In genomic region chr13:40206241-40207109, GRCh38 we compare ENCODE assay signal across 8 cellular contexts.
A peak's percentile ranks its signal among the peaks of the same experiment; 100 is the strongest.
DNase-seq lines count a peak whose midpoint lies in the region; ATAC-seq, FAIRE-seq and TF ChIP-seq lines count a peak whose summit lies in the region.

No MANE protein-coding gene starts in this region.

- H3K9me3 ChIP-seq in OCI-LY7 (ENCODE audit: low read length) (peaks cover 16% of the 10 kb centered on the region), tibial artery (no peaks in the 10 kb centered on the region)

- POLR2A ChIA-PET in OCI-LY7 (lab: Charles Lee) = interaction anchor here (0.7 to 3.2 kb wide), 11 partner anchors 8 to 375 kb away, joined by 3 to 27 read pairs (median 3); no protein-coding TSS in a partner anchor

- ATAC-seq in GM19025 (IDR thresholded peaks at IDR 0.05; ENCODE audit: low read depth, unreplicated experiment) (peak; percentile 54), HG02884 (IDR thresholded peaks at IDR 0.05; ENCODE audit: unreplicated experiment) (peak; percentile 56)

- DNase-seq in OCI-LY7 (ENCODE audit: low spot score) (peak; percentile 82), bronchial epithelial cell (ENCODE audit: low read depth) (peak; percentile 100), retinal pigment epithelial cell (ENCODE audit: low read depth) (peak; percentile 71), NCI-H748 (lab: John Stamatoyannopoulos, UW; ENCODE audit: unreplicated experiment) (no peak), nephron progenitor cell (no peak), tibial artery (no peak)

- no peak overlapping the region for H3K4me3 Mint-ChIP-seq in nephron progenitor cell

- no peaks in the 10 kb centered on the region for H3K9me2 ChIP-seq in OCI-LY7 (ENCODE audit: insufficient read depth, low read length)

- TSS peak; percentile 76 for BruUV-seq in OCI-LY7 (replicated peaks; lab: Mats Ljungman, UMichigan)

- CTCF ChIA-PET in OCI-LY7 (lab: Charles Lee; ENCODE audit: unreplicated experiment) = no interaction called here

- H3K4me3 ChIP-seq in OCI-LY7 (ENCODE audit: low read depth, low read length, poor library complexity, severe bottlenecking) (peak overlapping the region; percentile 30), bronchial epithelial cell (ENCODE audit: low read depth, low read length) (no peak overlapping the region), retinal pigment epithelial cell (ENCODE audit: low read length) (no peak overlapping the region), tibial artery (no peak overlapping the region)

- H3K4me1 ChIP-seq in OCI-LY7 (ENCODE audit: insufficient read depth, low read length, poor library complexity, severe bottlenecking) (peaks cover 52% of the 10 kb centered on the region), tibial artery (no peaks in the 10 kb centered on the region)

- no peaks in the 10 kb centered on the region for H4K20me1 ChIP-seq in OCI-LY7 (ENCODE audit: insufficient read depth, low read length)

- H3K4me1 Mint-ChIP-seq in nephron progenitor cell = no peaks in the 10 kb centered on the region

- no peaks in the 10 kb centered on the region for H3K36me3 Mint-ChIP-seq in nephron progenitor cell (ENCODE audit: low read depth)

- peak overlapping the region; percentile 93 for H2AFZ ChIP-seq in OCI-LY7 (ENCODE audit: low read length)

- peaks cover 3% of the 10 kb centered on the region for H3K27me3 Mint-ChIP-seq in nephron progenitor cell (ENCODE audit: low read depth, poor library complexity)

- peaks cover 4% of the 10 kb centered on the region for H3K9me3 Mint-ChIP-seq in nephron progenitor cell

- H3K27me3 ChIP-seq in bronchial epithelial cell (ENCODE audit: control insufficient read depth, insufficient read depth, low read length) (no peaks in the 10 kb centered on the region), tibial artery (no peaks in the 10 kb centered on the region)

- H3K79me2 ChIP-seq in OCI-LY7 (ENCODE audit: insufficient read depth, low read depth, low read length) = no peaks in the 10 kb centered on the region

- H3K27ac ChIP-seq in OCI-LY7 (ENCODE audit: low read depth, low read length, poor library complexity, severe bottlenecking) (peak overlapping the region; percentile 91), tibial artery (no peak overlapping the region)

- peak; percentile 64 for FAIRE-seq in bronchial epithelial cell (lab: Jason Lieb, UNC)

- no peak overlapping the region for H3K27ac Mint-ChIP-seq in nephron progenitor cell

- H3K4me2 ChIP-seq in OCI-LY7 (ENCODE audit: low read length) = peak overlapping the region; percentile 63

- peaks cover 16% of the 10 kb centered on the region; the same call in 1 of the 2 replicates for H3K36me3 ChIP-seq in OCI-LY7 (ENCODE audit: insufficient read depth, low read length)
- no peaks in the 10 kb centered on the region for H3K36me3 ChIP-seq in bronchial epithelial cell (ENCODE audit: control insufficient read depth, insufficient read depth, low read length)
- no peaks in the 10 kb centered on the region for H3K36me3 ChIP-seq in tibial artery

- intact Hi-C loops in OCI-LY7 (cut with micrococcal nuclease; ENCODE audit: unreplicated experiment) = loop anchor here (1.0 kb wide), 2 partner anchors 79 to 239 kb away; no protein-coding TSS in a partner anchor
- intact Hi-C loops in tibial artery (cut with DNase I; ENCODE audit: low total_unique reads) = no loop called here

- TF ChIP-seq CTCF in OCI-LY7 (conservative IDR thresholded peaks at IDR 0.05; ENCODE audit: low read length) = no peak
- TF ChIP-seq CTCF in bronchial epithelial cell (IDR thresholded peaks at IDR 0.05; ENCODE audit: insufficient read depth, low read length, severe bottlenecking) = no peak
- TF ChIP-seq CTCF in retinal pigment epithelial cell (conservative IDR thresholded peaks at IDR 0.05; ENCODE audit: low read depth, low read length) = no peak
- TF ChIP-seq CTCF in nephron progenitor cell (IDR thresholded peaks at IDR 0.05) = no peak
- TF ChIP-seq CTCF in tibial artery (IDR thresholded peaks at IDR 0.05) = no peak

Comparison
In these comparisons a context has a peak if more than half of its experiments do, and no peak if none do; other contexts are left out.
1. DNase-seq: peak in OCI-LY7 (single experiment), bronchial epithelial cell (single experiment) and retinal pigment epithelial cell (single experiment); none in NCI-H748 (single experiment), nephron progenitor cell (single experiment) and tibial artery (0 of 2).